2 cellular contexts compared by ENCODE assay signal in the genomic region with DNA sequence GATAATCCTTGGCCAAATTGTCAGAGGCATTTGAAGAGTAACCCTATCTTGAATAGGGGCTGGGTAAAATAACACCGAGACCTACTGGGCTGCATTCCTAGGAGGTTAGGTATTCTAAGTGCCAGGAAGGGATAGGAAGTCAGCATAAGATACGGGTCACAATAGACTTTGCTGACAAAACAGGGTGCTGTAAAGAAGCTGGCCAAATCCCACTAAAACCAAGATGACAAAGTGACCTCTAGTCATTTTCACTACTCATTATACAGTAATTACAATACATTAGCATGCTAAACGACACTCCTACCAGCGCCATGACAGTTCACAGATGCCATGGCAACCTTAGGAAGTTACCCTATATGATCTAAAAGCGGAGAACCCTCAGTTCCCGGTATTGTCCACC.
TF ChIP-seq lines count a peak whose summit lies in the region.

No MANE protein-coding gene starts in this region.

TF ChIP-seq in HepG2, 621 proteins besides CTCF, POLR2A, EP300 and RAD21:
- TF ChIP-seq ZNF709 (CRISPR knock-in tag; IDR thresholded peaks at IDR 0.05) = no peak
- TF ChIP-seq ZNF331 (CRISPR knock-in tag; IDR thresholded peaks at IDR 0.05) = no peak
- TF ChIP-seq TRIM24 (CRISPR knock-in tag; IDR thresholded peaks at IDR 0.05) = no peak
- TF ChIP-seq, protein P1, sequence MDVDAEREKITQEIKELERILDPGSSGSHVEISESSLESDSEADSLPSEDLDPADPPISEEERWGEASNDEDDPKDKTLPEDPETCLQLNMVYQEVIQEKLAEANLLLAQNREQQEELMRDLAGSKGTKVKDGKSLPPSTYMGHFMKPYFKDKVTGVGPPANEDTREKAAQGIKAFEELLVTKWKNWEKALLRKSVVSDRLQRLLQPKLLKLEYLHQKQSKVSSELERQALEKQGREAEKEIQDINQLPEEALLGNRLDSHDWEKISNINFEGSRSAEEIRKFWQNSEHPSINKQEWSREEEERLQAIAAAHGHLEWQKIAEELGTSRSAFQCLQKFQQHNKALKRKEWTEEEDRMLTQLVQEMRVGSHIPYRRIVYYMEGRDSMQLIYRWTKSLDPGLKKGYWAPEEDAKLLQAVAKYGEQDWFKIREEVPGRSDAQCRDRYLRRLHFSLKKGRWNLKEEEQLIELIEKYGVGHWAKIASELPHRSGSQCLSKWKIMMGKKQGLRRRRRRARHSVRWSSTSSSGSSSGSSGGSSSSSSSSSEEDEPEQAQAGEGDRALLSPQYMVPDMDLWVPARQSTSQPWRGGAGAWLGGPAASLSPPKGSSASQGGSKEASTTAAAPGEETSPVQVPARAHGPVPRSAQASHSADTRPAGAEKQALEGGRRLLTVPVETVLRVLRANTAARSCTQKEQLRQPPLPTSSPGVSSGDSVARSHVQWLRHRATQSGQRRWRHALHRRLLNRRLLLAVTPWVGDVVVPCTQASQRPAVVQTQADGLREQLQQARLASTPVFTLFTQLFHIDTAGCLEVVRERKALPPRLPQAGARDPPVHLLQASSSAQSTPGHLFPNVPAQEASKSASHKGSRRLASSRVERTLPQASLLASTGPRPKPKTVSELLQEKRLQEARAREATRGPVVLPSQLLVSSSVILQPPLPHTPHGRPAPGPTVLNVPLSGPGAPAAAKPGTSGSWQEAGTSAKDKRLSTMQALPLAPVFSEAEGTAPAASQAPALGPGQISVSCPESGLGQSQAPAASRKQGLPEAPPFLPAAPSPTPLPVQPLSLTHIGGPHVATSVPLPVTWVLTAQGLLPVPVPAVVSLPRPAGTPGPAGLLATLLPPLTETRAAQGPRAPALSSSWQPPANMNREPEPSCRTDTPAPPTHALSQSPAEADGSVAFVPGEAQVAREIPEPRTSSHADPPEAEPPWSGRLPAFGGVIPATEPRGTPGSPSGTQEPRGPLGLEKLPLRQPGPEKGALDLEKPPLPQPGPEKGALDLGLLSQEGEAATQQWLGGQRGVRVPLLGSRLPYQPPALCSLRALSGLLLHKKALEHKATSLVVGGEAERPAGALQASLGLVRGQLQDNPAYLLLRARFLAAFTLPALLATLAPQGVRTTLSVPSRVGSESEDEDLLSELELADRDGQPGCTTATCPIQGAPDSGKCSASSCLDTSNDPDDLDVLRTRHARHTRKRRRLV (CRISPR knock-in tag; IDR thresholded peaks at IDR 0.05) = no peak
- no peak for TF ChIP-seq SMAD9 (CRISPR knock-in tag; IDR thresholded peaks at IDR 0.05)
- TF ChIP-seq ZNF296 (CRISPR knock-in tag; conservative IDR thresholded peaks at IDR 0.05) = no peak
- no peak for TF ChIP-seq NCOA1 (CRISPR knock-in tag; IDR thresholded peaks at IDR 0.05)
- no peak for TF ChIP-seq NR2F6 (IDR thresholded peaks at IDR 0.05)
- no peak for TF ChIP-seq NR2F6 (CRISPR knock-in tag; IDR thresholded peaks at IDR 0.05)
- TF ChIP-seq BORCS8-MEF2B (CRISPR knock-in tag; IDR thresholded peaks at IDR 0.05) = no peak
- no peak for TF ChIP-seq EHMT2 (IDR thresholded peaks at IDR 0.05; ENCODE audit: borderline replicate concordance, low read depth, low read length)
- no peak for TF ChIP-seq IRF2 (CRISPR knock-in tag; IDR thresholded peaks at IDR 0.05)
- no peak for TF ChIP-seq MTF2 (CRISPR knock-in tag; IDR thresholded peaks at IDR 0.05; ENCODE audit: borderline replicate concordance)
TF ChIP-seq in HepG2: peak in this region for 0.

TF ChIP-seq in K562, 482 proteins besides CTCF, POLR2A, EP300 and RAD21:
- TF ChIP-seq FIP1L1 (IDR thresholded peaks at IDR 0.05; ENCODE audit: low read depth, low read length, poor library complexity, severe bottlenecking) (no peak), TBP (optimal IDR thresholded peaks at IDR 0.05; ENCODE audit: low read depth, low read length) (peak; percentile 8), RFX1 (IDR thresholded peaks at IDR 0.05) (peak; percentile 58)
